1 cellular context compared by ENCODE assay signal in the genomic region with DNA sequence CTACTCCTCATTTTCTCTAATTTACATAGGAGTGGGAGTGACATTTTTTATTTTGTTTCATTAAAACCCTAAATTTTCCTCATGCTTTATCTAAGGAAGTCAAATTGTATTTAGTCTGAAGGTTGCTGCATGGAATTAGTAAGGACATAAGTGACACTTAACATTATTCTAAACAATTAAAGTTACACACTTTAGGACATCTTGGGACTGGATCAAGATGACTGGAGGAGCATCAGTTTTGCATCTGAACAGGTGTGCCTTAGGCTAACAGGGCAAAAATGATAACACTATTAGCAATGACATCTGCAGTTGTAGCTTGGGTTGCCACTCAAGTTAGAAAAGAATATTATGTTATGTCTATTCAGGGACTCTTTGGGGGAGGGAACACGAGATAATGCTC.
TF ChIP-seq lines count a peak whose summit lies in the region.

No MANE protein-coding gene starts in this region.

TF ChIP-seq in SK-N-SH, 30 proteins besides CTCF, POLR2A, EP300 and RAD21 (continued from another document):
- TF ChIP-seq GATA2 (CRISPR knock-in tag; IDR thresholded peaks at IDR 0.05) (no peak), EZH2phosphoT487 (IDR thresholded peaks at IDR 0.05; ENCODE audit: borderline replicate concordance, low read depth) (no peak)
